9 cellular contexts compared by ENCODE assay signal in the genomic region with DNA sequence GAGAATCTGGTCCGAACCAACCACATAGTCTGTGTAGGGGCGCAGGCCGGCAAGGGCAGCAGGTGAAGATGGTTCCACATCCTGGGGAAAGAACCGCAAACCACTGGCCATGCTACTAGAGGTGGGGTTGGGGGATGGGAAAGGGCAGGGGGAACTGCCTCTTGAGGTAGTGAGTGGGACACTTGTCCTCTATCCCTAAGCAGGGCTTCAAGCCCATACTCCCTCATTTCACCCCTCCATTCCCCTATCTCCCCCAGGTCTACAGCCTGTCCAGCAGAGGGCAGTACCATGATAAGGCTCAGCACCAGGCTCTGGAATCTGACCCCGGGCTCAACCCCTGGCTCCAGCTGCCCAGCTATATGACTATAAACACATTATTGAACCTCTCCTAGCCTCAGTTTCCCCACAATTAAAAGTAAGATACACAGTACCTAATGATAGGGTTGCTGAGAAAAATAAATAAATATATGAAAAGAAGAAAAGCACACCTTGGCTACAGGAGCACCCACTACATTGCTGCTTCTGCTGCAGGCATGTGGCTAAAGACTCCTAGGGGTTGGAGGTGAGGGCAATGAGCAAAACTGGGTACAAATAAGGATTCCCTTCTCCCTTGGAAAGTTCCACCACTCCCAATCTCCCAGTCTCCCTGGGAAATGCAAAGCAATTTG. TPM values are rescaled to one million over a fixed set of nuclear protein-coding genes. Genes with fewer than 3 reads are reported as not detected.
DNase-seq lines count a peak whose midpoint lies in the region; ATAC-seq, FAIRE-seq and TF ChIP-seq lines count a peak whose summit lies in the region.
"Had no signal": no experiment of that assay in that cellular context is flagged by ENCODE, and none has a peak within 500 bp of the region (broad histone marks: within the 10 kb centered on the region; RNA-seq: fewer than 3 reads in every experiment).

No MANE protein-coding gene starts in this region.

- no peak overlapping the region for H2AFZ ChIP-seq in DND-41 (ENCODE audit: low read depth, low read length)

- intact Hi-C loops in pancreas (cut with DNase I), result no loop called here

- no peak overlapping the region for H3K4me3 ChIP-seq in DND-41 (ENCODE audit: low read depth in 1 of 2, low read length in 2 of 2)
- no peak overlapping the region for H3K4me3 ChIP-seq in pancreas

- H4K20me1 ChIP-seq in DND-41 (ENCODE audit: insufficient read depth, low read length), result peaks cover 51% of the 10 kb centered on the region

- FAIRE-seq in pancreas (lab: Jason Lieb, UNC), result no peak
- FAIRE-seq: TTC549 had no signal

- H3K4me1 ChIP-seq in DND-41 (ENCODE audit: insufficient read depth, low read length), result peaks cover 20% of the 10 kb centered on the region
- H3K4me1 ChIP-seq in pancreas, result peaks cover 0 to 17% (median 0%) of the 10 kb centered on the region in 3 donors

- peaks cover 12% of the 10 kb centered on the region for H3K79me2 ChIP-seq in DND-41 (ENCODE audit: insufficient read depth, low read length)

- H3K27ac ChIP-seq in DND-41 (ENCODE audit: low read length) (no peak overlapping the region), pancreas (no peak overlapping the region)

- H3K9ac ChIP-seq in DND-41 (ENCODE audit: low read depth, low read length), result no peak overlapping the region

- H3K4me2 ChIP-seq in DND-41 (ENCODE audit: insufficient read depth, low read length), result no peak overlapping the region

- H3K36me3 ChIP-seq in DND-41 (ENCODE audit: insufficient read depth, low read length) (peaks cover 49% of the 10 kb centered on the region), pancreas (peaks cover 0 to 25% (median 23%) of the 10 kb centered on the region in 3 donors)

- TF ChIP-seq CTCF in DND-41 (IDR thresholded peaks at IDR 0.05; ENCODE audit: borderline replicate concordance, extremely low read depth, low read length, poor library complexity, severe bottlenecking), result peak; percentile 77
- peak; percentile 29 to 50 (median 42) for TF ChIP-seq CTCF in pancreas (IDR thresholded peaks at IDR 0.05)

- H3K27me3 ChIP-seq in DND-41 (ENCODE audit: insufficient read depth, low read length, poor library complexity), result no peaks in the 10 kb centered on the region
- H3K27me3 ChIP-seq in pancreas, result no peaks in the 10 kb centered on the region

- H3K9me3 ChIP-seq in DND-41 (ENCODE audit: insufficient read depth, low read length, severe bottlenecking) (no peaks in the 10 kb centered on the region), pancreas (no peaks in the 10 kb centered on the region)

- ATAC-seq in DND-41 (ENCODE audit: insufficient read depth, low read depth) (peak; percentile 73), GM21367 (IDR thresholded peaks at IDR 0.05; ENCODE audit: unreplicated experiment) (peak; percentile 59), esophagus mucosa (peak; percentile 48), pancreas (peak; percentile 47 to 79 (median 68))

- DNase-seq in DND-41 (peak; percentile 35), M059J (ENCODE audit: low read depth) (peak; percentile 26), pancreas (peak in 2 of 6 donors; percentile 49 to 51), NK-92 (lab: John Stamatoyannopoulos, UW; ENCODE audit: unreplicated experiment) (no peak), cortex of kidney (lab: John Stamatoyannopoulos, UW) (no peak)
- DNase-seq in activated CD4-positive, alpha-beta T cell treated with anti-CD3 and anti-CD28 coated beads, Interleukin-2, amount 50 U/mL, for 48 hours, result peak; percentile 47 to 54

- WGBS in pancreas, 2 donors, result 77 to 84% methylated on average over 5 of the region's 5 CpGs

RNA-seq across cellular contexts. Expression of a gene that starts 6.3 kb away (rescaled TPM):
- 18.7 and 34.8 TPM in 2 replicates for total RNA-seq in M059J (2014; rRNA removed; shearing (Covaris generic))
- total RNA-seq in esophagus mucosa, result 23.5 TPM
- total RNA-seq in pancreas, result 10 to 100 TPM; 25.9 to 48.6 (median 31.6) TPM
- polyA plus RNA-seq in pancreas, result 10 to 100 TPM; 56.2 to 79.6 TPM

RNA-seq across cellular contexts. Expression of a gene that starts 6.3 kb away (rescaled TPM):
- total RNA-seq in M059J (2014; rRNA removed; shearing (Covaris generic)), result 0.10 and 1.4 TPM in 2 replicates
- total RNA-seq in esophagus mucosa (2.3 TPM), pancreas (1 to 10 TPM; 3.1 to 9.6 (median 5.5) TPM)
- 10 to 100 TPM; 21.7 to 31.3 TPM for polyA plus RNA-seq in pancreas

RNA-seq across cellular contexts. Expression of a gene that starts 49.3 kb away (rescaled TPM):
- total RNA-seq in M059J (2014; rRNA removed; shearing (Covaris generic)), result 11.4 and 20.0 TPM in 2 replicates
- 17.5 TPM for total RNA-seq in esophagus mucosa
- total RNA-seq in pancreas, result 10 to 100 TPM; 13.4 to 25.8 (median 16.6) TPM
- polyA plus RNA-seq in pancreas, result 10 to 100 TPM in 1 of 2 donors, 1 to 10 TPM in 1; 6.3 to 14.7 TPM

RNA-seq across cellular contexts. Expression of a gene that starts 49.4 kb away (rescaled TPM):
- not detected in 2 replicates for total RNA-seq in M059J (2014; rRNA removed; shearing (Covaris generic))
- total RNA-seq in esophagus mucosa, result 0.04 TPM
- total RNA-seq in pancreas, result under 1 TPM in 5 of 6 donors, not detected in 1; 0.03 to 0.16 (median 0.03) TPM
- under 1 TPM; 0.04 to 0.09 TPM for polyA plus RNA-seq in pancreas

RNA-seq across cellular contexts. Expression of a gene that starts 52.2 kb away (rescaled TPM):
- total RNA-seq in M059J (2014; rRNA removed; shearing (Covaris generic)), result 6.0 and 12.6 TPM in 2 replicates
- total RNA-seq in esophagus mucosa (15.4 TPM), pancreas (10 to 100 TPM in 5 of 6 donors, 1 to 10 TPM in 1; 9.0 to 29.2 (median 13.4) TPM)
- 10 to 100 TPM; 20.3 to 31.4 TPM for polyA plus RNA-seq in pancreas

Comparison
In these comparisons a context has a peak if more than half of its experiments do, and no peak if none do; other contexts are left out.
1. DNase-seq: peak in DND-41 (single experiment), M059J (single experiment) and activated CD4-positive, alpha-beta T cell treated with anti-CD3 and anti-CD28 coated beads, Interleukin-2, amount 50 U/mL, for 48 hours (2 of 2); none in NK-92 (single experiment) and cortex of kidney (single experiment).
2. Peak in every context shown above with its lines, with median percentiles within 50 percentile points of each other: ATAC-seq.